In the genomic region with DNA sequence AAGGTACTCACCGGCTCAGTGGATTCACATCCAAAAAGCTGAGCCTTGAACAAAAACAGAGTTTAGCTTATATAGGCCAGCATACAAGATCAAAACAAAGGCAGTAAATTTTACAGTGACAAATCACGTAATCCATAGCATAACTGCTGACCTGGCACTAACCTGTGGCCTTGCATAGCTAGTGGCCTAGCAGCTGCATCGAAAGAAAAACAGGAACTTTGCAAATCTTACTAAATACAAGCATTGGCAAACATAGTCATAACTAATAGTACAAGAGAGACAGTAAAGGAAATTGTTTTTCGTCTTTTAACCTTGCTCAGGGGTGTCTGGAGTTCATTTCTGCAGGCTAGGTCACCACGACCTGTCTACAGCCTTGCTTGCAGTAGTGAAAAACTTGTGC, we compare ENCODE assay signal across 15 cellular contexts. TPM values are rescaled to one million over a fixed set of nuclear protein-coding genes. Genes with fewer than 3 reads are reported as not detected.
DNase-seq lines count a peak whose midpoint lies in the region; ATAC-seq and TF ChIP-seq lines count a peak whose summit lies in the region.
"Had no signal": no experiment of that assay in that cellular context is flagged by ENCODE, and none has a peak within 500 bp of the region (broad histone marks: within the 10 kb centered on the region; RNA-seq: fewer than 3 reads in every experiment).

No MANE protein-coding gene starts in this region.

- peaks cover 4% of the 10 kb centered on the region; the same call in 1 of the 2 replicates for H3F3A ChIP-seq in GM23338 (replicated peaks; ENCODE audit: low read depth)

- H3K4me1 Mint-ChIP-seq in GM23338 = peaks cover 5% of the 10 kb centered on the region; the same call in 2 of the 3 replicates
- peaks cover 28% of the 10 kb centered on the region for H3K4me1 Mint-ChIP-seq in dendritic cell treated with granulocyte-macrophage colony-stimulating factor and Interleukin-4, amounts not matched to agents 40 ng/mL and 50 ng/mL, for 4 days (ENCODE audit: low read depth)

- no peak for TF ChIP-seq POLR2A in upper lobe of left lung (IDR thresholded peaks at IDR 0.05)

- no peak for ATAC-seq in GM23338
- ATAC-seq in upper lobe of left lung (ENCODE audit: low FRiP score in 2 of 2) = no peak
- ATAC-seq in HG02678 (IDR thresholded peaks at IDR 0.05; ENCODE audit: unreplicated experiment) = no peak

- H3K9me3 ChIP-seq in upper lobe of left lung (no peaks in the 10 kb centered on the region), MG63 (no peaks in the 10 kb centered on the region; the same call in 1 of the 2 replicates)
- H3K9me3 ChIP-seq: sigmoid colon had no signal

- H3K27me3 ChIP-seq in GM23338 (ENCODE audit: insufficient read depth) (no peaks in the 10 kb centered on the region), upper lobe of left lung (no peaks in the 10 kb centered on the region), MG63 (no peaks in the 10 kb centered on the region)
- H3K27me3 ChIP-seq: sigmoid colon had no signal

- no peaks in the 10 kb centered on the region for H3K9me2 ChIP-seq in GM23338 (ENCODE audit: insufficient read depth)

- no peak for TF ChIP-seq EP300 in upper lobe of left lung (IDR thresholded peaks at IDR 0.05)

- H3K4me1 ChIP-seq in GM23338 (ENCODE audit: insufficient read depth) = no peaks in the 10 kb centered on the region
- H3K4me1 ChIP-seq in upper lobe of left lung = peaks cover 8 to 23% (median 21%) of the 10 kb centered on the region in 4 donors

- H3K36me3 ChIP-seq in GM23338 (ENCODE audit: insufficient read depth) = no peaks in the 10 kb centered on the region
- peaks cover 0 to 10% (median 0%) of the 10 kb centered on the region in 4 donors for H3K36me3 ChIP-seq in upper lobe of left lung
- peaks cover 28% of the 10 kb centered on the region for H3K36me3 ChIP-seq in MG63

- intact Hi-C loops in dendritic cell treated with granulocyte-macrophage colony-stimulating factor and Interleukin-4, amounts not matched to agents 40 ng/mL and 50 ng/mL, for 4 days (cut with micrococcal nuclease) = loop anchor here (5.0 kb wide), 1 partner anchor 333 kb away; a partner anchor contains a TSS

- TF ChIP-seq CTCF in GM23338 (conservative IDR thresholded peaks at IDR 0.05; ENCODE audit: low read depth in 2 of 2) (no peak), upper lobe of left lung (IDR thresholded peaks at IDR 0.05) (no peak)

- no peak overlapping the region for H3K4me3 ChIP-seq in GM23338
- no peak overlapping the region for H3K4me3 ChIP-seq in upper lobe of left lung
- H3K4me3 ChIP-seq in MG63 = no peak overlapping the region
- H3K4me3 ChIP-seq: sigmoid colon had no signal

- peaks cover under 1% of the 10 kb centered on the region for H3K27me3 Mint-ChIP-seq in GM23338 (ENCODE audit: insufficient read depth, low read depth, poor library complexity)
- no peaks in the 10 kb centered on the region for H3K27me3 Mint-ChIP-seq in dendritic cell treated with granulocyte-macrophage colony-stimulating factor and Interleukin-4, amounts not matched to agents 40 ng/mL and 50 ng/mL, for 4 days
- H3K27me3 Mint-ChIP-seq: activated naive CD4-positive, alpha-beta T cell treated with anti-CD3 and anti-CD28 coated beads, Interleukin-2, amount 10 ng/mL, durations not matched to agents 7 days and 5 days had no signal

- no peak overlapping the region for H2AFZ ChIP-seq in GM23338

- H3K36me3 Mint-ChIP-seq in GM23338 (ENCODE audit: low read depth) = no peaks in the 10 kb centered on the region; the same call in 2 of the 3 replicates
- peaks cover under 1% of the 10 kb centered on the region for H3K36me3 Mint-ChIP-seq in dendritic cell treated with granulocyte-macrophage colony-stimulating factor and Interleukin-4, amounts not matched to agents 40 ng/mL and 50 ng/mL, for 4 days (ENCODE audit: low read depth)
- H3K36me3 Mint-ChIP-seq: activated naive CD4-positive, alpha-beta T cell treated with anti-CD3 and anti-CD28 coated beads, Interleukin-2, amount 10 ng/mL, durations not matched to agents 7 days and 5 days had no signal

- no peaks in the 10 kb centered on the region for H3K9me3 Mint-ChIP-seq in GM23338
- no peaks in the 10 kb centered on the region for H3K9me3 Mint-ChIP-seq in dendritic cell treated with granulocyte-macrophage colony-stimulating factor and Interleukin-4, amounts not matched to agents 40 ng/mL and 50 ng/mL, for 4 days
- H3K9me3 Mint-ChIP-seq: activated naive CD4-positive, alpha-beta T cell treated with anti-CD3 and anti-CD28 coated beads, Interleukin-2, amount 10 ng/mL, durations not matched to agents 7 days and 5 days had no signal

- no peak overlapping the region for H3K4me2 ChIP-seq in GM23338

- 56 to 59% methylated on average over 5 of the region's 5 CpGs for WGBS in upper lobe of left lung, 2 donors

- H3K27ac Mint-ChIP-seq in GM23338 = no peak overlapping the region
- peak overlapping the region; percentile 48 for H3K27ac Mint-ChIP-seq in dendritic cell treated with granulocyte-macrophage colony-stimulating factor and Interleukin-4, amounts not matched to agents 40 ng/mL and 50 ng/mL, for 4 days
- H3K27ac Mint-ChIP-seq: activated naive CD4-positive, alpha-beta T cell treated with anti-CD3 and anti-CD28 coated beads, Interleukin-2, amount 10 ng/mL, durations not matched to agents 7 days and 5 days had no signal

- DNase-seq in GM23338 (ENCODE audit: low spot score) = no peak
- peak; percentile 93 for DNase-seq in NOMO-1 treated with DMSO at 0.1 percent for 48 hours (lab: John Stamatoyannopoulos, UW; ENCODE audit: unreplicated experiment)
- DNase-seq in upper lobe of left lung = peak in 1 of 2 donors; percentile 41
- no peak for DNase-seq in T-helper 2 cell
- no peak for DNase-seq in MG63
- DNase-seq: activated naive CD4-positive, alpha-beta T cell treated with anti-CD3 and anti-CD28 coated beads, Interleukin-2, amount 10 ng/mL, durations not matched to agents 7 days and 5 days; COR-L47; GDM1; head of caudate nucleus; NCI-H1048; nephron progenitor cell; sigmoid colon had no signal

- peaks cover 27% of the 10 kb centered on the region for H3K79me2 ChIP-seq in GM23338 (replicated peaks; ENCODE audit: insufficient read depth)

- peak overlapping the region; percentile 19; the same call in 1 of the 2 replicates for H3K27ac ChIP-seq in GM23338 (ENCODE audit: low read depth)
- peak overlapping the region in 3 of 4 donors; percentile 3 to 43 (median 10) for H3K27ac ChIP-seq in upper lobe of left lung
- H3K27ac ChIP-seq: epithelial cell of prostate had no signal

- H3K4me3 Mint-ChIP-seq in GM23338 = no peak overlapping the region
- peak overlapping the region; percentile 17 for H3K4me3 Mint-ChIP-seq in dendritic cell treated with granulocyte-macrophage colony-stimulating factor and Interleukin-4, amounts not matched to agents 40 ng/mL and 50 ng/mL, for 4 days
- H3K4me3 Mint-ChIP-seq: activated naive CD4-positive, alpha-beta T cell treated with anti-CD3 and anti-CD28 coated beads, Interleukin-2, amount 10 ng/mL, durations not matched to agents 7 days and 5 days; nephron progenitor cell had no signal

- peaks cover 3% of the 10 kb centered on the region; the same call in 1 of the 2 replicates for H4K20me1 ChIP-seq in GM23338 (replicated peaks; ENCODE audit: insufficient read depth)

TF ChIP-seq in GM23338, 12 proteins besides CTCF, POLR2A, EP300 and RAD21 (continues in another document):
- TF ChIP-seq STAT1 (IDR thresholded peaks at IDR 0.05; ENCODE audit: unreplicated experiment) (no peak), POLR2AphosphoS5 (IDR thresholded peaks at IDR 0.05; ENCODE audit: low read depth) (no peak), ZNF331 (CRISPR knock-in tag; IDR thresholded peaks at IDR 0.05; ENCODE audit: low read depth) (no peak), EZH2phosphoT487 (IDR thresholded peaks at IDR 0.05; ENCODE audit: unreplicated experiment) (no peak), ZNF114 (CRISPR knock-in tag; IDR thresholded peaks at IDR 0.05) (no peak), NANOG (IDR thresholded peaks at IDR 0.05; ENCODE audit: borderline replicate concordance) (no peak), CREB1 (CRISPR knock-in tag; IDR thresholded peaks at IDR 0.05; ENCODE audit: low read depth) (no peak), JUNB (IDR thresholded peaks at IDR 0.05; ENCODE audit: unreplicated experiment) (no peak)
- TF ChIP-seq, protein P1, sequence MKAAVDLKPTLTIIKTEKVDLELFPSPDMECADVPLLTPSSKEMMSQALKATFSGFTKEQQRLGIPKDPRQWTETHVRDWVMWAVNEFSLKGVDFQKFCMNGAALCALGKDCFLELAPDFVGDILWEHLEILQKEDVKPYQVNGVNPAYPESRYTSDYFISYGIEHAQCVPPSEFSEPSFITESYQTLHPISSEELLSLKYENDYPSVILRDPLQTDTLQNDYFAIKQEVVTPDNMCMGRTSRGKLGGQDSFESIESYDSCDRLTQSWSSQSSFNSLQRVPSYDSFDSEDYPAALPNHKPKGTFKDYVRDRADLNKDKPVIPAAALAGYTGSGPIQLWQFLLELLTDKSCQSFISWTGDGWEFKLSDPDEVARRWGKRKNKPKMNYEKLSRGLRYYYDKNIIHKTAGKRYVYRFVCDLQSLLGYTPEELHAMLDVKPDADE (IDR thresholded peaks at IDR 0.05) = no peak

RNA-seq across cellular contexts. Expression of a gene that starts 4.8 kb away (rescaled TPM):
- 13.9 and 15.3 TPM in 2 replicates for total RNA-seq in GM23338 (2014; rRNA removed; shearing (Covaris generic))
- polyA plus RNA-seq in GM23338 (2016; fragmentation: Nextera tagmentation; extraction: Ambion mirVana) = 10.2 and 11.4 TPM in 2 replicates
- total RNA-seq in upper lobe of left lung = 10 to 100 TPM; 25.1 to 92.6 (median 46.2) TPM
- total RNA-seq in MG63 (2014; rRNA removed; shearing (Covaris generic); ENCODE audit: low replicate concordance) = 32.1 and 44.3 TPM in 2 replicates

RNA-seq across cellular contexts. Expression of a gene that starts 51.3 kb away (rescaled TPM):
- total RNA-seq in GM23338 (2014; rRNA removed; shearing (Covaris generic)) = 91.5 and 92.9 TPM in 2 replicates
- 17.4 and 20.0 TPM in 2 replicates for polyA plus RNA-seq in GM23338 (2016; fragmentation: Nextera tagmentation; extraction: Ambion mirVana)
- 10 to 100 TPM; 34.6 to 88.5 (median 74.4) TPM for total RNA-seq in upper lobe of left lung
- total RNA-seq in MG63 (2014; rRNA removed; shearing (Covaris generic); ENCODE audit: low replicate concordance) = 16.3 and 20.7 TPM in 2 replicates
